12 cellular contexts compared by ENCODE assay signal in genomic region chr21:43603641-43604504, GRCh38. TPM values are rescaled to one million over a fixed set of nuclear protein-coding genes. Genes with fewer than 3 reads are reported as not detected.
A peak's percentile ranks its signal among the peaks of the same experiment; 100 is the strongest.
DNase-seq lines count a peak whose midpoint lies in the region; ATAC-seq, FAIRE-seq and TF ChIP-seq lines count a peak whose summit lies in the region.
"Had no signal": no experiment of that assay in that cellular context is flagged by ENCODE, and none has a peak within 500 bp of the region (broad histone marks: within the 10 kb centered on the region; RNA-seq: fewer than 3 reads in every experiment).

No MANE protein-coding gene starts in this region.

- H3K4me3 ChIP-seq in cardiac muscle cell (no peak overlapping the region), keratinocyte (ENCODE audit: control insufficient read depth in 2 of 3, extremely low read depth in 1 of 3, insufficient read depth in 2 of 3, low read depth in 1 of 3, low read length in 3 of 3) (no peak overlapping the region), upper lobe of right lung (no peak overlapping the region)

- H3K4me1 Mint-ChIP-seq in activated naive CD8-positive, alpha-beta T cell treated with anti-CD3 and anti-CD28 coated beads, Interleukin-2, amount 50 U/mL, for 24 hours = peaks cover 5% of the 10 kb centered on the region
- H3K4me1 Mint-ChIP-seq in CD14-positive monocyte = peaks cover 6% of the 10 kb centered on the region

- TF ChIP-seq CTCF in cardiac muscle cell (IDR thresholded peaks at IDR 0.05; ENCODE audit: low read depth, low read length) (no peak), keratinocyte (optimal IDR thresholded peaks at IDR 0.05 in 1 of 3, IDR thresholded peaks at IDR 0.05 in 1 of 3, conservative IDR thresholded peaks at IDR 0.05 in 1 of 3; ENCODE audit: extremely low read depth in 1 of 3, insufficient read depth in 2 of 3, low read length in 3 of 3) (no peak), upper lobe of right lung (IDR thresholded peaks at IDR 0.05) (no peak), CD14-positive monocyte (IDR thresholded peaks at IDR 0.05) (no peak)

- H3K27me3 ChIP-seq in cardiac muscle cell (no peaks in the 10 kb centered on the region), keratinocyte (ENCODE audit: control insufficient read depth, extremely low read depth, insufficient read depth, low read length) (no peaks in the 10 kb centered on the region), upper lobe of right lung (no peaks in the 10 kb centered on the region)

- H3K4me1 ChIP-seq in cardiac muscle cell (ENCODE audit: low read depth) = no peaks in the 10 kb centered on the region
- H3K4me1 ChIP-seq in keratinocyte (ENCODE audit: control insufficient read depth, extremely low read depth, insufficient read depth, low read length) = peaks cover 69% of the 10 kb centered on the region
- no peaks in the 10 kb centered on the region for H3K4me1 ChIP-seq in upper lobe of right lung

- DNase-seq in cardiac muscle cell (ENCODE audit: low read depth in 1 of 2, low spot score in 1 of 2) = peak in 1 of 2 donors; percentile 46
- no peak for DNase-seq in cardiac septum (ENCODE audit: low spot score)
- peak; percentile 41 for DNase-seq in astrocyte of the hippocampus (ENCODE audit: low read depth, low spot score)
- DNase-seq in keratinocyte (ENCODE audit: low read depth, low spot score) = no peak
- DNase-seq in upper lobe of right lung = no peak
- no peak for DNase-seq in Ammon's horn (ENCODE audit: low spot score)
- DNase-seq in activated naive CD8-positive, alpha-beta T cell treated with anti-CD3 and anti-CD28 coated beads, Interleukin-2, amount 50 U/mL, for 24 hours = no peak
- no peak for DNase-seq in CD14-positive monocyte (ENCODE audit: low spot score)
- DNase-seq: activated CD4-positive, alpha-beta T cell treated with anti-CD3 and anti-CD28 coated beads for 36 hours; activated effector memory CD4-positive, alpha-beta T cell treated with Interleukin-2 at 50 U/mL for 16 hours; NCI-H2081 had no signal

- H3K9me3 ChIP-seq in cardiac muscle cell (ENCODE audit: low read depth) = no peaks in the 10 kb centered on the region
- H3K9me3 ChIP-seq in keratinocyte (ENCODE audit: control insufficient read depth, low read depth, low read length) = no peaks in the 10 kb centered on the region
- H3K9me3 ChIP-seq in upper lobe of right lung = no peaks in the 10 kb centered on the region

- H3K9ac ChIP-seq in keratinocyte (ENCODE audit: control insufficient read depth, extremely low read depth, insufficient read depth, low read length) = peak overlapping the region; percentile 7

- H3K4me3 Mint-ChIP-seq in activated naive CD8-positive, alpha-beta T cell treated with anti-CD3 and anti-CD28 coated beads, Interleukin-2, amount 50 U/mL, for 24 hours = no peak overlapping the region
- peak overlapping the region in 1 of 2 donors; percentile 43 for H3K4me3 Mint-ChIP-seq in CD14-positive monocyte
- H3K4me3 Mint-ChIP-seq: activated CD4-positive, alpha-beta T cell treated with anti-CD3 and anti-CD28 coated beads for 36 hours had no signal

- H3K27me3 Mint-ChIP-seq in activated naive CD8-positive, alpha-beta T cell treated with anti-CD3 and anti-CD28 coated beads, Interleukin-2, amount 50 U/mL, for 24 hours = no peaks in the 10 kb centered on the region
- peaks cover 0 to 2% (median 0%) of the 10 kb centered on the region in 3 donors for H3K27me3 Mint-ChIP-seq in CD14-positive monocyte (ENCODE audit: low read depth in 3 of 3)
- H3K27me3 Mint-ChIP-seq: activated CD4-positive, alpha-beta T cell treated with anti-CD3 and anti-CD28 coated beads for 36 hours had no signal

- H3K9me1 ChIP-seq in keratinocyte (ENCODE audit: control insufficient read depth, extremely low read depth, insufficient read depth, low read length) = peaks cover 2% of the 10 kb centered on the region

- H3K4me2 ChIP-seq in keratinocyte (ENCODE audit: control insufficient read depth, extremely low read depth, insufficient read depth, low read depth, low read length) = no peak overlapping the region

- dilution Hi-C loops in keratinocyte (cut with MboI; ENCODE audit: extremely low pct_ligation_motif_present, low sequenced_read_pairs) = no loop called here

- H3K27ac Mint-ChIP-seq in activated naive CD8-positive, alpha-beta T cell treated with anti-CD3 and anti-CD28 coated beads, Interleukin-2, amount 50 U/mL, for 24 hours = no peak overlapping the region
- peak overlapping the region in 3 of 7 donors; percentile 88 to 89 (median 89) for H3K27ac Mint-ChIP-seq in CD14-positive monocyte
- H3K27ac Mint-ChIP-seq: activated CD4-positive, alpha-beta T cell treated with anti-CD3 and anti-CD28 coated beads for 36 hours had no signal

- no peak overlapping the region for H2AFZ ChIP-seq in keratinocyte (ENCODE audit: control insufficient read depth, low read length)

- H3K9me3 Mint-ChIP-seq in activated naive CD8-positive, alpha-beta T cell treated with anti-CD3 and anti-CD28 coated beads, Interleukin-2, amount 50 U/mL, for 24 hours = no peaks in the 10 kb centered on the region
- H3K9me3 Mint-ChIP-seq in CD14-positive monocyte = peaks cover 0 to 3% (median 0%) of the 10 kb centered on the region in 7 donors

- no peak for ATAC-seq in upper lobe of right lung
- no peak for ATAC-seq in activated naive CD8-positive, alpha-beta T cell treated with anti-CD3 and anti-CD28 coated beads, Interleukin-2, amount 50 U/mL, for 24 hours
- ATAC-seq: activated CD4-positive, alpha-beta T cell treated with anti-CD3 and anti-CD28 coated beads for 36 hours had no signal

- peak overlapping the region; percentile 38 for H3K27ac ChIP-seq in cardiac muscle cell
- peak overlapping the region; percentile 26 for H3K27ac ChIP-seq in keratinocyte (ENCODE audit: control insufficient read depth, insufficient read depth, low read length)
- peak overlapping the region; percentile 37 for H3K27ac ChIP-seq in upper lobe of right lung
- H3K27ac ChIP-seq: C4-2B had no signal

- no peak for FAIRE-seq in keratinocyte (lab: Jason Lieb, UNC)

- intact Hi-C loops in cardiac septum (cut with DNase I) (no loop called here), upper lobe of right lung (cut with DNase I) (no loop called here), CD14-positive monocyte (cut with micrococcal nuclease) (no loop called here)

- H3K36me3 Mint-ChIP-seq in activated naive CD8-positive, alpha-beta T cell treated with anti-CD3 and anti-CD28 coated beads, Interleukin-2, amount 50 U/mL, for 24 hours (ENCODE audit: low read depth) = no peaks in the 10 kb centered on the region
- H3K36me3 Mint-ChIP-seq in CD14-positive monocyte = no peaks in the 10 kb centered on the region

- H4K20me1 ChIP-seq in keratinocyte (ENCODE audit: control insufficient read depth, extremely low read depth, insufficient read depth, low read length) = no peaks in the 10 kb centered on the region

- no peaks in the 10 kb centered on the region for H3K36me3 ChIP-seq in cardiac muscle cell
- no peaks in the 10 kb centered on the region for H3K36me3 ChIP-seq in keratinocyte (ENCODE audit: control insufficient read depth in 2 of 2, extremely low read depth in 1 of 2, insufficient read depth in 2 of 2, low read length in 2 of 2)
- H3K36me3 ChIP-seq in upper lobe of right lung = no peaks in the 10 kb centered on the region

- H3K79me2 ChIP-seq in keratinocyte (ENCODE audit: control insufficient read depth, insufficient read depth, low read length) = no peaks in the 10 kb centered on the region

RNA-seq across cellular contexts. Expression of gene HSF2BP, which starts 55.4 kb away (rescaled TPM):
- total RNA-seq in cardiac muscle cell (1.2 and 3.6 TPM in 2 replicates), cardiac septum (not detected), upper lobe of right lung (0.41 TPM)
- polyA plus RNA-seq in cardiac muscle cell (0.22 and 1.8 TPM in 2 replicates), keratinocyte (6.1 to 8.7 TPM (median 6.7 TPM) in 3 replicates), CD14-positive monocyte (under 1 TPM in 1 of 2 donors, not detected in 1; 0.20 TPM)
- 2.2 TPM for polyA plus RNA-seq in keratinocyte (2011; ENCODE audit: low read depth)
- polyA plus RNA-seq in keratinocyte (2011; cell fraction: cytosol; rRNA removed) = 9.3 and 11.9 TPM in 2 replicates
- polyA plus RNA-seq in keratinocyte (2011; cell fraction: nucleus; rRNA removed) = 7.4 and 8.7 TPM in 2 replicates
- 2.9 and 4.4 TPM in 2 replicates for polyA plus RNA-seq in keratinocyte (2012; ENCODE audit: low replicate concordance)
- polyA minus RNA-seq in keratinocyte = 2.7 to 7.7 TPM (median 7.3 TPM) in 3 replicates
- polyA minus RNA-seq in keratinocyte (2011; cell fraction: cytosol; rRNA and poly(A)+ RNA removed) = 6.7 TPM
- polyA minus RNA-seq in keratinocyte (2011; cell fraction: nucleus; rRNA and poly(A)+ RNA removed) = 7.3 and 16.3 TPM in 2 replicates

RNA-seq across cellular contexts. Expression of gene RRP1B, which starts 55.5 kb away (rescaled TPM):
- total RNA-seq in cardiac muscle cell = 16.9 and 25.5 TPM in 2 replicates
- polyA plus RNA-seq in cardiac muscle cell = 13.6 and 14.8 TPM in 2 replicates
- total RNA-seq in cardiac septum = 8.7 TPM
- polyA plus RNA-seq in keratinocyte = 13.0 to 24.0 TPM (median 19.8 TPM) in 3 replicates
- polyA plus RNA-seq in keratinocyte (2011; ENCODE audit: low read depth) = 8.2 TPM
- polyA plus RNA-seq in keratinocyte (2011; cell fraction: cytosol; rRNA removed) = 18.2 and 19.6 TPM in 2 replicates
- 26.9 and 27.7 TPM in 2 replicates for polyA plus RNA-seq in keratinocyte (2011; cell fraction: nucleus; rRNA removed)
- 13.0 and 26.6 TPM in 2 replicates for polyA plus RNA-seq in keratinocyte (2012; ENCODE audit: low replicate concordance)
- polyA minus RNA-seq in keratinocyte = 20.8 to 28.9 TPM (median 20.9 TPM) in 3 replicates
- 23.6 TPM for polyA minus RNA-seq in keratinocyte (2011; cell fraction: cytosol; rRNA and poly(A)+ RNA removed)
- polyA minus RNA-seq in keratinocyte (2011; cell fraction: nucleus; rRNA and poly(A)+ RNA removed) = 20.6 and 30.3 TPM in 2 replicates
- total RNA-seq in upper lobe of right lung = 18.4 TPM
- 1 to 10 TPM; 4.5 to 6.1 TPM for polyA plus RNA-seq in CD14-positive monocyte
